Comparison of ENCODE assay signal across 8 cellular contexts in the genomic region with DNA sequence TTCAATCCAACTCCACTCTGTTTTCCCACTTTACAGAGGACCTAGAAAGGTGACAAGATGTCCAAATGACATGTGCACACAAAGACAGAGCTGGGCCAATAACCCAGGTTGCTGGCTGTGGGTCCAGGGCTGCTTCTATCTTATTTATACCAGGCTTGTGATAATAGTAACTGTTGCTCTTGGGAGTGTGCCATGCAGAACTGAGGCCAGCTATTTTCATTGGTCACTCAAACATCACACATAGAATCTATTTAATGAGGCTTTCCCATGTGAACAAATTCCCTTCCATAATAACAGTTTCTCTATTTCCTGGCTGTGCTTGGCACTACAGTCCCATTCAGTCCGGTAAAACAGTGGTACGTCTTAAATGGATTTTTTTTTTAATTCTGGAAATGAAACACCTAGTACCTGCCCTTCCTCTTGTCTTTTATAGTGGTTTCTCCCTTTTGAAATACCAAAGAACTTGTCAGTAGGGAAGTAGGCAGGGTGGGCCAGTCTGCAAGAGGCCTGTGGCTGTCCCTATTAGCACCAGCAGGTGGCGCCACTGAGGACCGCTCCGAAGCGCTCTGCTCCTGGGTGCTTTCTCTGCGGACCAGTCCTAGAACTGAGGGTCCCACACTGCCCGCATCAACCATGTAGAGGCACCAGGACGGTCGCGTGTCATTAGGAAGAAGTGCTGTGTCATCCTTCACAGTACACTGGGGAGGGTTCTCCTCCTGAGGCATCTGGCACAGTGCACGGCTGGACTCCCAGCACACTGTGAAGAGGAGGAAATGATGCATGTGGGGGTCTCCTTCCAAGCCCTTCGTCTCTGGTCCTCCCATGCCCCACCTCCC. TPM values are rescaled to one million over a fixed set of nuclear protein-coding genes. Genes with fewer than 3 reads are reported as not detected.
DNase-seq lines count a peak whose midpoint lies in the region; ATAC-seq and TF ChIP-seq lines count a peak whose summit lies in the region.

No MANE protein-coding gene starts in this region.

- H3K4me1 ChIP-seq in sigmoid colon: peaks cover 0 to 41% (median 22%) of the 10 kb centered on the region in 4 donors

- no peaks in the 10 kb centered on the region for H3K27me3 ChIP-seq in sigmoid colon

- peak overlapping the region; percentile 54 to 69 (median 56) for H3K27ac ChIP-seq in sigmoid colon

- no peak overlapping the region for H3K4me3 ChIP-seq in sigmoid colon

- peak; percentile 37 to 86 (median 70) for TF ChIP-seq CTCF in sigmoid colon (IDR thresholded peaks at IDR 0.05)

- no peak for TF ChIP-seq POLR2A in sigmoid colon (IDR thresholded peaks at IDR 0.05)

- intact Hi-C loops in head of caudate nucleus (cut with DNase I) (no loop called here), sigmoid colon (cut with DNase I) (loop anchor here (2.0 to 10.0 kb wide), 3 partner anchors 52 to 370 kb away; a partner anchor contains a TSS)

- peak; percentile 61 for ATAC-seq in HG02852 (IDR thresholded peaks at IDR 0.05; ENCODE audit: unreplicated experiment)

- DNase-seq in EL (peak; percentile 35), SHP77 treated with DMSO at 0.1 percent for 48 hours (lab: John Stamatoyannopoulos, UW) (peak; percentile 15), activated gamma-delta T cell (lab: John Stamatoyannopoulos, UW) (peak; percentile 21), head of caudate nucleus (peak in 28 of 42 donors; percentile 26 to 77 (median 52)), sigmoid colon (peak; percentile 76), H4 (ENCODE audit: low spot score) (no peak), NCI-H2081 (lab: John Stamatoyannopoulos, UW) (no peak)

- no peaks in the 10 kb centered on the region for H3K9me3 ChIP-seq in sigmoid colon

- 39 to 62% methylated on average over 13 of the region's 13 CpGs for WGBS in sigmoid colon, 2 donors

- no peak for TF ChIP-seq EP300 in sigmoid colon (IDR thresholded peaks at IDR 0.05)

- H3K36me3 ChIP-seq in sigmoid colon: peaks cover 0 to 26% (median 2%) of the 10 kb centered on the region in 4 donors

RNA-seq across cellular contexts. Expression of a gene that starts 52.1 kb away (rescaled TPM):
- total RNA-seq in sigmoid colon: 10 to 100 TPM in 3 of 4 donors, 1 to 10 TPM in 1; 8.9 to 23.0 (median 14.1) TPM
- polyA plus RNA-seq in sigmoid colon: 1 to 10 TPM in 1 of 3 donors, under 1 TPM in 2; 0.60 to 2.7 (median 0.92) TPM
- 5.8 and 7.0 TPM in 2 replicates for total RNA-seq in H4 (2014; rRNA removed; shearing (Covaris generic))

Comparison
In these comparisons a context has a peak if more than half of its experiments do, and no peak if none do; other contexts are left out.
1. DNase-seq: peak in EL (single experiment), SHP77 treated with DMSO at 0.1 percent for 48 hours (single experiment), activated gamma-delta T cell (single experiment), head of caudate nucleus (28 of 42) and sigmoid colon (single experiment); none in H4 (single experiment) and NCI-H2081 (0 of 2).